26 cellular contexts compared by ENCODE assay signal in the genomic region with DNA sequence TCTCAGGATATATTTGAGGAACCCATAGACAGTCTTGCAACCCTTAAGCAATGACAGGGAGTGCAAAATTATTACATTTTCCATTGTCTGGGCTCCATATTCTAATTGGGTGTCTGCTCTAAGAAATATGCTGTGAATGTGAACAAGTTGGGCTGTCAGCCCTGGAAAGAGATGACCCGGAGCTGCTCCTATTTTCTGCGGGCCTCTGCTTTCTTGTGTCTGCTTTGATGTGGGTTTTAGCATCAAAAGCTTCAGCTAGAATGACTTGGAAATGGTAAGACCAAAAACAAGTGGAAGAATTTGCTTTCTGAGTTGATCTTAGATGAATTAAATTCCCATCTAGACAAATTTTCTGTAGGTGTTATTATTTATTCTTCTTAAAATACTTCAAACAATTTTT.
"Had no signal": no experiment of that assay in that cellular context is flagged by ENCODE, and none has a peak within 500 bp of the region (broad histone marks: within the 10 kb centered on the region; RNA-seq: fewer than 3 reads in every experiment).

No MANE protein-coding gene starts in this region.

- H3K4me1 ChIP-seq: neural progenitor cell, pancreas, prostate gland, right atrium auricular region, right lobe of liver, sigmoid colon, stomach, suprapubic skin, testis, tibial artery, transverse colon, upper lobe of left lung, vagina had no signal

- H3K4me3 ChIP-seq: neural progenitor cell, pancreas, prostate gland, right atrium auricular region, right lobe of liver, sigmoid colon, stomach, suprapubic skin, testis, tibial artery, transverse colon, upper lobe of left lung, vagina had no signal

- H3K9me3 ChIP-seq: neutrophil, pancreas, prostate gland, testis had no signal

- H2AFZ ChIP-seq: neural progenitor cell had no signal

- ATAC-seq: naive thymus-derived CD4-positive, alpha-beta T cell; natural killer cell; pancreas; right lobe of liver; stimulated activated effector memory CD8-positive, alpha-beta T cell treated with anti-CD3 and anti-CD28 coated beads, Interleukin-12 subunit alpha, Interleukin-12 subunit beta, amount 100 ng/mL, for 72 hours; stimulated activated naive B cell treated with anti-CD40 and anti-IgM and Interleukin-4, amounts not matched to agents 10 μg/mL and 1 μg/mL and 100 μg/mL, for 72 hours had no signal

- H3K27ac ChIP-seq: neural progenitor cell, neutrophil, pancreas, prostate gland, right atrium auricular region, right lobe of liver, sigmoid colon, stomach, suprapubic skin, testis, tibial artery, transverse colon, upper lobe of left lung, vagina had no signal

- H3K9ac ChIP-seq: neural progenitor cell had no signal

- DNase-seq: naive thymus-derived CD4-positive, alpha-beta T cell; natural killer cell; nucleus accumbens; pancreas; retina; right lobe of liver; sigmoid colon; small intestine; stimulated activated CD4-positive, alpha-beta T cell treated with anti-CD3 and anti-CD28 coated beads, Interleukin-15, amount 100 ng/mL, for 24 hours; stimulated activated CD4-positive, alpha-beta T cell treated with anti-CD3 and anti-CD28 coated beads, Interleukin-2, amount 100 ng/mL, for 24 hours; stimulated activated CD4-positive, alpha-beta T cell treated with anti-CD3 and anti-CD28 coated beads, Interleukin-2, amount 100 ng/mL, for 48 hours; stimulated activated CD4-positive, alpha-beta T cell treated with anti-CD3 and anti-CD28 coated beads, Interleukin-4, amount 100 ng/mL, for 24 hours; stimulated activated naive B cell treated with anti-CD40 and anti-IgM and Interleukin-4, amounts not matched to agents 10 μg/mL and 1 μg/mL and 100 μg/mL, for 72 hours; stimulated activated naive CD4-positive, alpha-beta T cell treated with Interleukin-2 at 50 U/mL for 16 hours; stomach; testis; tibial artery; transverse colon; upper lobe of left lung had no signal

- H3K27me3 ChIP-seq: neural progenitor cell, neutrophil, pancreas, right atrium auricular region, right lobe of liver, sigmoid colon, stomach, suprapubic skin, testis, tibial artery, transverse colon, upper lobe of left lung, vagina had no signal

- H3K36me3 ChIP-seq: neural progenitor cell, neutrophil, pancreas, prostate gland, right atrium auricular region, right lobe of liver, sigmoid colon, stomach, suprapubic skin, tibial artery, transverse colon, upper lobe of left lung, vagina had no signal

- H3K4me2 ChIP-seq: neural progenitor cell had no signal
